In genomic region chr2:85400023-85400422, GRCh38 we compare ENCODE assay signal across 21 cellular contexts. TPM values are rescaled to one million over a fixed set of nuclear protein-coding genes. Genes with fewer than 3 reads are reported as not detected.
A peak's percentile ranks its signal among the peaks of the same experiment; 100 is the strongest.
DNase-seq lines count a peak whose midpoint lies in the region; ATAC-seq, FAIRE-seq and TF ChIP-seq lines count a peak whose summit lies in the region.
"Had no signal": no experiment of that assay in that cellular context is flagged by ENCODE, and none has a peak within 500 bp of the region (broad histone marks: within the 10 kb centered on the region; RNA-seq: fewer than 3 reads in every experiment).

No MANE protein-coding gene starts in this region.

- ATAC-seq in DND-41 (ENCODE audit: insufficient read depth, low read depth): no peak
- ATAC-seq: GM23338, HCT116, K562 had no signal

- no peaks in the 10 kb centered on the region for H3K4me1 Mint-ChIP-seq in astrocyte (ENCODE audit: low read depth, unreplicated experiment)

- H3K36me3 ChIP-seq in DND-41 (ENCODE audit: insufficient read depth, low read length) (peaks cover 70% of the 10 kb centered on the region), astrocyte (ENCODE audit: insufficient read depth, low read length) (peaks cover 8% of the 10 kb centered on the region), thyroid gland (no peaks in the 10 kb centered on the region), Karpas-422 (ENCODE audit: insufficient read depth, low read length) (no peaks in the 10 kb centered on the region)

- no peak for TF ChIP-seq CTCF in DND-41 (IDR thresholded peaks at IDR 0.05; ENCODE audit: borderline replicate concordance, extremely low read depth, low read length, poor library complexity, severe bottlenecking)
- no peak for TF ChIP-seq CTCF in astrocyte (IDR thresholded peaks at IDR 0.05; ENCODE audit: insufficient read depth, low read depth, low read length)
- no peak for TF ChIP-seq CTCF in thyroid gland (IDR thresholded peaks at IDR 0.05)

- no peaks in the 10 kb centered on the region for H3K27me3 Mint-ChIP-seq in astrocyte (ENCODE audit: low read depth, unreplicated experiment)
- H3K27me3 Mint-ChIP-seq: CD8-positive, alpha-beta memory T cell had no signal

- H2AFZ ChIP-seq in DND-41 (ENCODE audit: low read depth, low read length) (no peak overlapping the region), astrocyte (ENCODE audit: low read depth, low read length) (no peak overlapping the region), Karpas-422 (ENCODE audit: low read length) (no peak overlapping the region)
- H2AFZ ChIP-seq: GM23338 had no signal

- intact Hi-C loops in thyroid gland (cut with DNase I): no loop called here

- H3K4me3 Mint-ChIP-seq in astrocyte (ENCODE audit: unreplicated experiment): peak overlapping the region; percentile 27
- H3K4me3 Mint-ChIP-seq: CD8-positive, alpha-beta memory T cell; GM23338 had no signal

- no peaks in the 10 kb centered on the region for H3K9me2 ChIP-seq in Karpas-422 (replicated peaks; ENCODE audit: insufficient read depth, low read length)

- H3K79me2 ChIP-seq in DND-41 (ENCODE audit: insufficient read depth, low read length): peaks cover 39% of the 10 kb centered on the region
- H3K79me2 ChIP-seq in astrocyte (ENCODE audit: insufficient read depth, low read length): peaks cover 20% of the 10 kb centered on the region
- H3K79me2 ChIP-seq in Karpas-422 (ENCODE audit: low read length): no peaks in the 10 kb centered on the region

- H3K27ac Mint-ChIP-seq in astrocyte (ENCODE audit: unreplicated experiment): peak overlapping the region; percentile 5
- H3K27ac Mint-ChIP-seq: GM23338 had no signal

- FAIRE-seq in astrocyte (lab: Jason Lieb, UNC): no peak
- FAIRE-seq: GM12892, K562, RCC 7860 had no signal

- peaks cover 2% of the 10 kb centered on the region for H3K9me3 ChIP-seq in DND-41 (ENCODE audit: insufficient read depth, low read length, severe bottlenecking)
- no peaks in the 10 kb centered on the region for H3K9me3 ChIP-seq in astrocyte (ENCODE audit: insufficient read depth, low read depth, low read length)
- no peaks in the 10 kb centered on the region for H3K9me3 ChIP-seq in thyroid gland
- peaks cover 12% of the 10 kb centered on the region; the same call in 1 of the 2 replicates for H3K9me3 ChIP-seq in Karpas-422 (ENCODE audit: low read length)

- H3K4me1 ChIP-seq in DND-41 (ENCODE audit: insufficient read depth, low read length) (peaks cover 12% of the 10 kb centered on the region), astrocyte (ENCODE audit: insufficient read depth, low read length) (peaks cover 2% of the 10 kb centered on the region), thyroid gland (peaks cover 41 to 62% of the 10 kb centered on the region in 2 donors), Karpas-422 (ENCODE audit: low read length) (peaks cover 4% of the 10 kb centered on the region)

- TF ChIP-seq POLR2A in thyroid gland (IDR thresholded peaks at IDR 0.05): no peak

- 93 to 94% methylated on average over 8 of the region's 8 CpGs for WGBS in thyroid gland, 2 donors

- no peaks in the 10 kb centered on the region for H4K20me1 ChIP-seq in DND-41 (ENCODE audit: insufficient read depth, low read length)
- no peaks in the 10 kb centered on the region for H4K20me1 ChIP-seq in astrocyte (ENCODE audit: insufficient read depth, low read length)
- H4K20me1 ChIP-seq in Karpas-422 (ENCODE audit: insufficient read depth, low read depth, low read length): no peaks in the 10 kb centered on the region
- H4K20me1 ChIP-seq: BLaER1 had no signal

- no peak overlapping the region for H3K4me3 ChIP-seq in DND-41 (ENCODE audit: low read depth in 1 of 2, low read length in 2 of 2)
- H3K4me3 ChIP-seq in astrocyte (ENCODE audit: insufficient read depth, low read depth, low read length): no peak overlapping the region
- no peak overlapping the region for H3K4me3 ChIP-seq in thyroid gland (replicated peaks in 1 of 3)
- no peak overlapping the region for H3K4me3 ChIP-seq in Karpas-422 (ENCODE audit: low read length)
- H3K4me3 ChIP-seq: BLaER1, GM23338, K562 had no signal

- peaks cover 21% of the 10 kb centered on the region for H3K36me3 Mint-ChIP-seq in astrocyte (ENCODE audit: low read depth, unreplicated experiment)

- H3K9me3 Mint-ChIP-seq in astrocyte (ENCODE audit: unreplicated experiment): no peaks in the 10 kb centered on the region

- DNase-seq in NCI-H748 (lab: John Stamatoyannopoulos, UW; ENCODE audit: unreplicated experiment) (peak; percentile 12), NCI-H748 treated with DMSO at 0.1 percent for 48 hours (lab: John Stamatoyannopoulos, UW) (no peak), DND-41 (no peak), astrocyte (ENCODE audit: low read depth) (no peak), thyroid gland (no peak), RKO (ENCODE audit: low spot score) (no peak), Karpas-422 (no peak)
- DNase-seq in activated CD8-positive, alpha-beta memory T cell treated with anti-CD3 and anti-CD28 coated beads, Interleukin-2, amount 50 U/mL, for 4 hours: no peak
- DNase-seq: 8988T, MV-4-11, NCI-H1436 treated with DMSO at 0.1 percent for 48 hours, NCI-H2081 treated with DMSO at 0.1 percent for 48 hours, NCI-H2227 treated with DMSO at 0.1 percent for 48 hours, NCI-H524 treated with DMSO at 0.1 percent for 48 hours had no signal

- no peak overlapping the region for H3K4me2 ChIP-seq in DND-41 (ENCODE audit: insufficient read depth, low read length)
- no peak overlapping the region for H3K4me2 ChIP-seq in astrocyte (ENCODE audit: low read length)
- no peak overlapping the region for H3K4me2 ChIP-seq in Karpas-422 (ENCODE audit: low read depth, low read length, poor library complexity, severe bottlenecking)
- H3K4me2 ChIP-seq: BLaER1, GM23338 had no signal

- H3K27me3 ChIP-seq in DND-41 (ENCODE audit: insufficient read depth, low read length, poor library complexity) (no peaks in the 10 kb centered on the region), astrocyte (ENCODE audit: insufficient read depth, low read length) (no peaks in the 10 kb centered on the region), thyroid gland (no peaks in the 10 kb centered on the region), Karpas-422 (ENCODE audit: low read length) (no peaks in the 10 kb centered on the region)
- H3K27me3 ChIP-seq: BLaER1 had no signal

- peak overlapping the region; percentile 54; the same call in 1 of the 2 replicates for H3K27ac ChIP-seq in DND-41 (ENCODE audit: low read length)
- H3K27ac ChIP-seq in astrocyte (ENCODE audit: low read depth, low read length): no peak overlapping the region
- H3K27ac ChIP-seq in thyroid gland: peak overlapping the region in 2 of 3 donors; percentile 44 to 59
- no peak overlapping the region for H3K27ac ChIP-seq in Karpas-422 (ENCODE audit: low read length)
- H3K27ac ChIP-seq: BLaER1 had no signal

- H3K9ac ChIP-seq in DND-41 (ENCODE audit: low read depth, low read length) (no peak overlapping the region), astrocyte (ENCODE audit: low read length) (no peak overlapping the region), Karpas-422 (ENCODE audit: low read length) (no peak overlapping the region)
- H3K9ac ChIP-seq: BLaER1 had no signal

RNA-seq across cellular contexts. Expression of gene CAPG, which starts 10.1 kb away (rescaled TPM):
- total RNA-seq in astrocyte (59.3 and 68.2 TPM in 2 replicates), thyroid gland (100 to 1,000 TPM; 155 to 257 (median 225) TPM)
- 0.63 and 7.4 TPM in 2 replicates for total RNA-seq in Karpas-422 (2014; rRNA removed; shearing (Covaris generic); ENCODE audit: low replicate concordance)

RNA-seq across cellular contexts. Expression of gene SH2D6, which starts 18.5 kb away (rescaled TPM):
- total RNA-seq in astrocyte (0.58 and 0.64 TPM in 2 replicates), thyroid gland (1 to 10 TPM; 1.6 to 9.0 (median 4.1) TPM)
- 0.32 and 0.37 TPM in 2 replicates for total RNA-seq in Karpas-422 (2014; rRNA removed; shearing (Covaris generic); ENCODE audit: low replicate concordance)
- total RNA-seq: GM23338 had no signal

RNA-seq across cellular contexts. Expression of gene ELMOD3, which starts 45.5 kb away (rescaled TPM):
- total RNA-seq in astrocyte (11.2 and 11.7 TPM in 2 replicates), thyroid gland (10 to 100 TPM; 23.4 to 34.5 (median 31.4) TPM)
- 18.6 and 28.8 TPM in 2 replicates for total RNA-seq in Karpas-422 (2014; rRNA removed; shearing (Covaris generic); ENCODE audit: low replicate concordance)

RNA-seq across cellular contexts. Expression of gene RETSAT, which starts 45.7 kb away (rescaled TPM):
- total RNA-seq in astrocyte: 38.2 and 38.5 TPM in 2 replicates
- total RNA-seq in thyroid gland: 100 to 1,000 TPM in 3 of 4 donors, 10 to 100 TPM in 1; 88.2 to 253 (median 182) TPM
- 21.6 and 23.0 TPM in 2 replicates for total RNA-seq in Karpas-422 (2014; rRNA removed; shearing (Covaris generic); ENCODE audit: low replicate concordance)

Comparison
In these comparisons a context has a peak if more than half of its experiments do, and no peak if none do; other contexts are left out.
1. H3K27ac ChIP-seq: peak in DND-41 (single experiment) and thyroid gland (2 of 3); none in astrocyte (single experiment) and Karpas-422 (single experiment).